1 cellular context compared by ENCODE assay signal in the genomic region with DNA sequence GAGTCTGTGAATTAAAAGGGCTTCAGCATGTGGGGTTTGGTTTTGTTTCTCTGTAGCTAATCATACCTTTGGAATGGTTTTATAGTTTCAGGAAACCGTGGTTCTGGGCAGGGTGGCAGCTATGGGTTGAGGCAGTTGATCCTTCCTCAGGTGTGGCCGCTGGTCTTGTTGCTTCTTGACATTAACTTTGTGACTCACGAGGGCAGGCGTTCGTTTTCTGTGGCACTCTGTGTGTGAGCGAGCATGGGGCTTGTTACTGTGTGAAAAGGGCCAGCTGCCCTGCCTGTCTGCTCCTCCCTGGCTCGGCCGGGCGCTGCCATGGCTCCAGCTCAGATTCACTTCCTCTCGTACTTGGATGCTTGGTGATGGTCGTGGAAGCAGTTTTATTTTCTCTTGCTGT.
TF ChIP-seq lines count a peak whose summit lies in the region.

No MANE protein-coding gene starts in this region.

TF ChIP-seq in GM12878, 131 proteins besides CTCF, POLR2A, EP300 and RAD21:
- no peak for TF ChIP-seq POLR2AphosphoS2 (IDR thresholded peaks at IDR 0.05; ENCODE audit: low read depth, low read length)
- peak; percentile 42; the same call in 1 of the 2 replicates for TF ChIP-seq SPI1 (IDR thresholded peaks at IDR 0.05; ENCODE audit: borderline replicate concordance, insufficient read depth, low read depth, low read length)
TF ChIP-seq in GM12878: peak in this region for 1.
